Comparison of ENCODE assay signal across 9 cellular contexts in the genomic region with DNA sequence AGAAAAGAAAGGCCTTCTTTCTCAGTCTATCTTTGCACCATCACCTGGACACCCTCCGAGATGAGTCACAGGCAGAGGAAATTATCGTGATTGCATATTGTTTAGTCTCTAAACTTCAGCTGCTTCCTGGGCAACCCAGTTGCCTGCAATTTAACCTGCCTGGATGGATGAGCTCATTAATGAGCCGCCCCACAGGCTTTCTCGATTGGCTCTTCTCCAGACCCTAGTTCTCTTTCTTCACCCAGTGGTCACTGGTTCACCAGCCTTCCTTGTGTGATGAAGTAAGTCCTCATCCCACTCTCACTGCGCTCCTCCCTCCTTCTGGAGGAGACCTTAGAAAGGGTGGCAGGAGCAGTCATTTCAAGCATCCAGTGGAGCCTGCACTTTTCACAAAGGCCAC.
DNase-seq lines count a peak whose midpoint lies in the region; ATAC-seq and TF ChIP-seq lines count a peak whose summit lies in the region.
"Had no signal": no experiment of that assay in that cellular context is flagged by ENCODE, and none has a peak within 500 bp of the region (broad histone marks: within the 10 kb centered on the region; RNA-seq: fewer than 3 reads in every experiment).

No MANE protein-coding gene starts in this region.

- peak; percentile 55 for ATAC-seq in left colon
- ATAC-seq in WTC11, result no peak
- ATAC-seq in GM19452 (IDR thresholded peaks at IDR 0.05; ENCODE audit: unreplicated experiment), result no peak

- H3K27ac Mint-ChIP-seq in WTC11, result no peak overlapping the region

- H3K4me1 Mint-ChIP-seq in WTC11, result peaks cover 31% of the 10 kb centered on the region

- no peak overlapping the region for H3K27ac ChIP-seq in substantia nigra (ENCODE audit: low read depth, low read length, poor library complexity, severe bottlenecking)

- H3K4me3 Mint-ChIP-seq in WTC11, result no peak overlapping the region

- H3K27me3 Mint-ChIP-seq in WTC11 (ENCODE audit: low read depth), result peaks cover 21% of the 10 kb centered on the region

- intact Hi-C loops in left colon (cut with DNase I, micrococcal nuclease), result no loop called here

- POLR2A ChIA-PET in WTC11 (lab: Charles Lee), result no interaction called here

- CTCF ChIA-PET in WTC11 (lab: Charles Lee), result interaction anchor here (1.7 kb wide), 1 partner anchor 66 kb away, joined by 6 read pairs; no protein-coding TSS in a partner anchor

- TF ChIP-seq CTCF in astrocyte of the spinal cord (IDR thresholded peaks at IDR 0.05; ENCODE audit: low read depth, low read length) (no peak), WTC11 (IDR thresholded peaks at IDR 0.05) (no peak)

- in situ Hi-C loops in astrocyte of the spinal cord (cut with HindIII; ENCODE audit: low sequenced_read_pairs), result no loop called here

- H3K9me3 Mint-ChIP-seq in WTC11, result peaks cover 24% of the 10 kb centered on the region

- DNase-seq in COLO668 (lab: John Stamatoyannopoulos, UW; ENCODE audit: unreplicated experiment) (peak; percentile 62), NCI-H1417 (lab: John Stamatoyannopoulos, UW) (peak in 2 of 3 experiments; percentile 52 to 81), astrocyte of the spinal cord (ENCODE audit: low read depth, low spot score) (peak; percentile 97), left colon (no peak), WTC11 (ENCODE audit: low spot score) (no peak), substantia nigra (lab: John Stamatoyannopoulos, UW) (no peak)
- DNase-seq in effector CD4-positive, alpha-beta T cell, result no peak
- DNase-seq: activated T-cell treated with anti-CD3 and anti-CD28 coated beads for 4 hours had no signal

- no peak overlapping the region for H3K4me3 ChIP-seq in astrocyte of the spinal cord (ENCODE audit: low read depth, low read length)

- H3K36me3 Mint-ChIP-seq in WTC11, result peaks cover 20% of the 10 kb centered on the region

TF ChIP-seq in WTC11, 78 proteins besides CTCF, POLR2A, EP300 and RAD21:
- TF ChIP-seq GABPB1 (CRISPR knock-in tag; IDR thresholded peaks at IDR 0.05) (no peak), TP53 (CRISPR knock-in tag; IDR thresholded peaks at IDR 0.05) (no peak), CREB1 (CRISPR knock-in tag; IDR thresholded peaks at IDR 0.05) (no peak), FOXK1 (CRISPR knock-in tag; IDR thresholded peaks at IDR 0.05) (no peak), SMAD3 (CRISPR knock-in tag; IDR thresholded peaks at IDR 0.05; ENCODE audit: borderline replicate concordance) (no peak), ETV6 (CRISPR knock-in tag; IDR thresholded peaks at IDR 0.05) (no peak), ZNF396 (CRISPR knock-in tag; IDR thresholded peaks at IDR 0.05; ENCODE audit: borderline replicate concordance) (no peak), ELF4 (CRISPR knock-in tag; IDR thresholded peaks at IDR 0.05; ENCODE audit: low read depth) (no peak), PRRX2 (CRISPR knock-in tag; IDR thresholded peaks at IDR 0.05) (no peak), ZNF317 (CRISPR knock-in tag; IDR thresholded peaks at IDR 0.05; ENCODE audit: borderline replicate concordance, low read depth) (no peak), MXD4 (CRISPR knock-in tag; IDR thresholded peaks at IDR 0.05; ENCODE audit: borderline replicate concordance) (no peak), HMGA2 (CRISPR knock-in tag; IDR thresholded peaks at IDR 0.05) (no peak), TEAD1 (CRISPR knock-in tag; IDR thresholded peaks at IDR 0.05) (no peak)
- TF ChIP-seq, protein P1, sequence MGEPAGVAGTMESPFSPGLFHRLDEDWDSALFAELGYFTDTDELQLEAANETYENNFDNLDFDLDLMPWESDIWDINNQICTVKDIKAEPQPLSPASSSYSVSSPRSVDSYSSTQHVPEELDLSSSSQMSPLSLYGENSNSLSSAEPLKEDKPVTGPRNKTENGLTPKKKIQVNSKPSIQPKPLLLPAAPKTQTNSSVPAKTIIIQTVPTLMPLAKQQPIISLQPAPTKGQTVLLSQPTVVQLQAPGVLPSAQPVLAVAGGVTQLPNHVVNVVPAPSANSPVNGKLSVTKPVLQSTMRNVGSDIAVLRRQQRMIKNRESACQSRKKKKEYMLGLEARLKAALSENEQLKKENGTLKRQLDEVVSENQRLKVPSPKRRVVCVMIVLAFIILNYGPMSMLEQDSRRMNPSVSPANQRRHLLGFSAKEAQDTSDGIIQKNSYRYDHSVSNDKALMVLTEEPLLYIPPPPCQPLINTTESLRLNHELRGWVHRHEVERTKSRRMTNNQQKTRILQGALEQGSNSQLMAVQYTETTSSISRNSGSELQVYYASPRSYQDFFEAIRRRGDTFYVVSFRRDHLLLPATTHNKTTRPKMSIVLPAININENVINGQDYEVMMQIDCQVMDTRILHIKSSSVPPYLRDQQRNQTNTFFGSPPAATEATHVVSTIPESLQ (CRISPR knock-in tag; IDR thresholded peaks at IDR 0.05), result no peak
- TF ChIP-seq, protein P2, sequence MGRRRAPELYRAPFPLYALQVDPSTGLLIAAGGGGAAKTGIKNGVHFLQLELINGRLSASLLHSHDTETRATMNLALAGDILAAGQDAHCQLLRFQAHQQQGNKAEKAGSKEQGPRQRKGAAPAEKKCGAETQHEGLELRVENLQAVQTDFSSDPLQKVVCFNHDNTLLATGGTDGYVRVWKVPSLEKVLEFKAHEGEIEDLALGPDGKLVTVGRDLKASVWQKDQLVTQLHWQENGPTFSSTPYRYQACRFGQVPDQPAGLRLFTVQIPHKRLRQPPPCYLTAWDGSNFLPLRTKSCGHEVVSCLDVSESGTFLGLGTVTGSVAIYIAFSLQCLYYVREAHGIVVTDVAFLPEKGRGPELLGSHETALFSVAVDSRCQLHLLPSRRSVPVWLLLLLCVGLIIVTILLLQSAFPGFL (CRISPR knock-in tag; IDR thresholded peaks at IDR 0.05; ENCODE audit: borderline replicate concordance), result no peak
- TF ChIP-seq, protein P3, sequence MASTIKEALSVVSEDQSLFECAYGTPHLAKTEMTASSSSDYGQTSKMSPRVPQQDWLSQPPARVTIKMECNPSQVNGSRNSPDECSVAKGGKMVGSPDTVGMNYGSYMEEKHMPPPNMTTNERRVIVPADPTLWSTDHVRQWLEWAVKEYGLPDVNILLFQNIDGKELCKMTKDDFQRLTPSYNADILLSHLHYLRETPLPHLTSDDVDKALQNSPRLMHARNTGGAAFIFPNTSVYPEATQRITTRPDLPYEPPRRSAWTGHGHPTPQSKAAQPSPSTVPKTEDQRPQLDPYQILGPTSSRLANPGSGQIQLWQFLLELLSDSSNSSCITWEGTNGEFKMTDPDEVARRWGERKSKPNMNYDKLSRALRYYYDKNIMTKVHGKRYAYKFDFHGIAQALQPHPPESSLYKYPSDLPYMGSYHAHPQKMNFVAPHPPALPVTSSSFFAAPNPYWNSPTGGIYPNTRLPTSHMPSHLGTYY (CRISPR knock-in tag; IDR thresholded peaks at IDR 0.05), result no peak
- TF ChIP-seq, protein P4, sequence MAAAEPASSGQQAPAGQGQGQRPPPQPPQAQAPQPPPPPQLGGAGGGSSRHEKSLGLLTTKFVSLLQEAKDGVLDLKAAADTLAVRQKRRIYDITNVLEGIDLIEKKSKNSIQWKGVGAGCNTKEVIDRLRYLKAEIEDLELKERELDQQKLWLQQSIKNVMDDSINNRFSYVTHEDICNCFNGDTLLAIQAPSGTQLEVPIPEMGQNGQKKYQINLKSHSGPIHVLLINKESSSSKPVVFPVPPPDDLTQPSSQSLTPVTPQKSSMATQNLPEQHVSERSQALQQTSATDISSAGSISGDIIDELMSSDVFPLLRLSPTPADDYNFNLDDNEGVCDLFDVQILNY (CRISPR knock-in tag; IDR thresholded peaks at IDR 0.05), result no peak
- TF ChIP-seq, protein P5, sequence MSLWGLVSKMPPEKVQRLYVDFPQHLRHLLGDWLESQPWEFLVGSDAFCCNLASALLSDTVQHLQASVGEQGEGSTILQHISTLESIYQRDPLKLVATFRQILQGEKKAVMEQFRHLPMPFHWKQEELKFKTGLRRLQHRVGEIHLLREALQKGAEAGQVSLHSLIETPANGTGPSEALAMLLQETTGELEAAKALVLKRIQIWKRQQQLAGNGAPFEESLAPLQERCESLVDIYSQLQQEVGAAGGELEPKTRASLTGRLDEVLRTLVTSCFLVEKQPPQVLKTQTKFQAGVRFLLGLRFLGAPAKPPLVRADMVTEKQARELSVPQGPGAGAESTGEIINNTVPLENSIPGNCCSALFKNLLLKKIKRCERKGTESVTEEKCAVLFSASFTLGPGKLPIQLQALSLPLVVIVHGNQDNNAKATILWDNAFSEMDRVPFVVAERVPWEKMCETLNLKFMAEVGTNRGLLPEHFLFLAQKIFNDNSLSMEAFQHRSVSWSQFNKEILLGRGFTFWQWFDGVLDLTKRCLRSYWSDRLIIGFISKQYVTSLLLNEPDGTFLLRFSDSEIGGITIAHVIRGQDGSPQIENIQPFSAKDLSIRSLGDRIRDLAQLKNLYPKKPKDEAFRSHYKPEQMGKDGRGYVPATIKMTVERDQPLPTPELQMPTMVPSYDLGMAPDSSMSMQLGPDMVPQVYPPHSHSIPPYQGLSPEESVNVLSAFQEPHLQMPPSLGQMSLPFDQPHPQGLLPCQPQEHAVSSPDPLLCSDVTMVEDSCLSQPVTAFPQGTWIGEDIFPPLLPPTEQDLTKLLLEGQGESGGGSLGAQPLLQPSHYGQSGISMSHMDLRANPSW (CRISPR knock-in tag; conservative IDR thresholded peaks at IDR 0.05; ENCODE audit: low read depth), result no peak
- TF ChIP-seq, protein P6, sequence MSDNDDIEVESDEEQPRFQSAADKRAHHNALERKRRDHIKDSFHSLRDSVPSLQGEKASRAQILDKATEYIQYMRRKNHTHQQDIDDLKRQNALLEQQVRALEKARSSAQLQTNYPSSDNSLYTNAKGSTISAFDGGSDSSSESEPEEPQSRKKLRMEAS (CRISPR knock-in tag; IDR thresholded peaks at IDR 0.05), result no peak

Comparison
In these comparisons a context has a peak if more than half of its experiments do, and no peak if none do; other contexts are left out.
1. DNase-seq: peak in COLO668 (single experiment), NCI-H1417 (2 of 3) and astrocyte of the spinal cord (single experiment); none in left colon (0 of 2), WTC11 (single experiment), substantia nigra (0 of 49) and effector CD4-positive, alpha-beta T cell (single experiment).